ENCODE assay signal across 1 cellular context in genomic region chr1:206786212-206786886, GRCh38.
A peak's percentile ranks its signal among the peaks of the same experiment; 100 is the strongest.
TF ChIP-seq lines count a peak whose summit lies in the region.

No MANE protein-coding gene starts in this region.

TF ChIP-seq in GM12878, 131 proteins besides CTCF, POLR2A, EP300 and RAD21:
- TF ChIP-seq BCL3 (IDR thresholded peaks at IDR 0.05; ENCODE audit: borderline replicate concordance, insufficient read depth, low read depth, low read length, poor library complexity, severe bottlenecking) (no peak), RUNX3 (IDR thresholded peaks at IDR 0.05; ENCODE audit: low read length) (peak; percentile 41; the same call in 1 of the 2 replicates), ZSCAN29 (IDR thresholded peaks at IDR 0.05) (no peak), EED (IDR thresholded peaks at IDR 0.05; ENCODE audit: low read depth) (0 out of 2 replicates have a peak, but pooled peaks have one; percentile 24), JUNB (IDR thresholded peaks at IDR 0.05) (peak; percentile 55; the same call in 1 of the 2 replicates), ZBED1 (IDR thresholded peaks at IDR 0.05; ENCODE audit: borderline replicate concordance) (peak; percentile 96), IRF4 (IDR thresholded peaks at IDR 0.05; ENCODE audit: low read depth, low read length) (0 out of 2 replicates have a peak, but pooled peaks have one; percentile 37), NR2C2 (IDR thresholded peaks at IDR 0.05; ENCODE audit: borderline replicate concordance, control insufficient read depth, insufficient read length, low read depth) (no peak)
TF ChIP-seq in GM12878: peak in this region for 5.
